17 cellular contexts compared by ENCODE assay signal in the genomic region with DNA sequence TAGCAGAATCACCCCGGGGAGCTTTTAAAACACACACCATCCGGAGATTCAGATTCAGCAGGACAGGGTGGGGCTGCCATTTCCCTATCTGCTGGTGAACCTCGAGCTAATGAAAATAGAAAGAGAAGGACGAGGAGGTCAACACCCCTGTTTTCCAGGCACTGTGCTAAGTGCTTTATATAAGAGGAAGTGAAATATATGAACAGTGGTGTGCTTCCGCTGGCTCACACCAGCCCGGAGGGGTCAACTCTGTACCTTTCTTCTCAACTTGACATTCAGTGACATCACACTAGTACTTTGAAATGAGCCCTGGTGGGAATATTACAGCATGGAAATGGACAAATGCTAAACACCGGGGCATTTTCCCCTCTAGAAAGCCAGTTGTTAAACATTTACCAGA.
DNase-seq lines count a peak whose midpoint lies in the region; ATAC-seq and TF ChIP-seq lines count a peak whose summit lies in the region.
"Had no signal": no experiment of that assay in that cellular context is flagged by ENCODE, and none has a peak within 500 bp of the region (broad histone marks: within the 10 kb centered on the region; RNA-seq: fewer than 3 reads in every experiment).

No MANE protein-coding gene starts in this region.

- H3K4me3 ChIP-seq in right lobe of liver (no peak overlapping the region), dorsolateral prefrontal cortex (no peak overlapping the region), trophoblast cell (ENCODE audit: low read depth, low read length) (no peak overlapping the region)
- H3K4me3 ChIP-seq: cardiac muscle cell had no signal

- no peaks in the 10 kb centered on the region for H3K79me1 ChIP-seq in trophoblast cell (ENCODE audit: low read length)

- no peak overlapping the region for H2AFZ ChIP-seq in trophoblast cell (ENCODE audit: insufficient read depth, low read length, poor library complexity)

- no peak overlapping the region for H2BK5ac ChIP-seq in trophoblast cell (ENCODE audit: low read depth, low read length, poor library complexity)

- H3K27ac ChIP-seq in right lobe of liver, result no peak overlapping the region
- H3K27ac ChIP-seq in dorsolateral prefrontal cortex, result no peak overlapping the region
- no peak overlapping the region for H3K27ac ChIP-seq in trophoblast cell (ENCODE audit: low read depth, low read length)
- H3K27ac ChIP-seq: C4-2B, cardiac muscle cell had no signal

- no peak overlapping the region for H2BK12ac ChIP-seq in trophoblast cell (ENCODE audit: low read length)

- TF ChIP-seq POLR2A in right lobe of liver (IDR thresholded peaks at IDR 0.05), result no peak

- intact Hi-C loops in right lobe of liver (cut with DNase I), result no loop called here
- intact Hi-C loops in dorsolateral prefrontal cortex (cut with DNase I), result no loop called here

- H3K4me1 ChIP-seq in right lobe of liver (no peaks in the 10 kb centered on the region), trophoblast cell (ENCODE audit: control insufficient read depth in 1 of 2, insufficient read depth in 2 of 2, low read length in 2 of 2) (no peaks in the 10 kb centered on the region)

- no peak overlapping the region for H4K91ac ChIP-seq in trophoblast cell (ENCODE audit: low read depth, low read length)

- H3K18ac ChIP-seq in trophoblast cell (ENCODE audit: low read length), result no peak overlapping the region

- no peak overlapping the region for H3K4me2 ChIP-seq in trophoblast cell (ENCODE audit: low read length)

- H2BK120ac ChIP-seq in trophoblast cell (ENCODE audit: insufficient read depth, low read length, poor library complexity), result no peak overlapping the region

- H4K8ac ChIP-seq in trophoblast cell (ENCODE audit: low read depth, low read length), result no peak overlapping the region

- DNase-seq in right lobe of liver (no peak), dorsolateral prefrontal cortex (no peak), EL (no peak), trophoblast cell (no peak), superior temporal gyrus (ENCODE audit: extremely low spot score) (no peak)
- DNase-seq: activated CD4-positive, alpha-beta T cell treated with anti-CD3 and anti-CD28 coated beads for 4 hours; activated effector memory CD4-positive, alpha-beta T cell treated with anti-CD3 and anti-CD28 coated beads, Interleukin-2, amount 50 U/mL, for 16 hours; hypothalamus; NCI-H1105 treated with DMSO at 0.1 percent for 48 hours; NCI-H82; occipital lobe; SW 1271 had no signal

- no peaks in the 10 kb centered on the region for H3K36me3 ChIP-seq in right lobe of liver
- H3K36me3 ChIP-seq in trophoblast cell (ENCODE audit: control insufficient read depth in 1 of 2, insufficient read depth in 2 of 2, low read length in 2 of 2), result no peaks in the 10 kb centered on the region
- H3K36me3 ChIP-seq: cardiac muscle cell had no signal

- no peaks in the 10 kb centered on the region for H3K27me3 ChIP-seq in right lobe of liver
- no peaks in the 10 kb centered on the region for H3K27me3 ChIP-seq in dorsolateral prefrontal cortex
- no peaks in the 10 kb centered on the region for H3K27me3 ChIP-seq in trophoblast cell (ENCODE audit: insufficient read depth, low read length)
- H3K27me3 ChIP-seq: cardiac muscle cell had no signal

- H4K12ac ChIP-seq in trophoblast cell (ENCODE audit: low read depth, low read length), result no peak overlapping the region

- no peak overlapping the region for H2AK5ac ChIP-seq in trophoblast cell (ENCODE audit: low read length)

- ATAC-seq in GM18907 (IDR thresholded peaks at IDR 0.05; ENCODE audit: unreplicated experiment) (peak; percentile 83), HG02642 (IDR thresholded peaks at IDR 0.05; ENCODE audit: poor library complexity, unreplicated experiment) (peak; percentile 67), HG03558 (IDR thresholded peaks at IDR 0.05; ENCODE audit: extremely low read depth, unreplicated experiment) (peak; percentile 67), right lobe of liver (peak in 3 of 4 donors; percentile 57 to 74 (median 66))

- no peak overlapping the region for H3K4ac ChIP-seq in trophoblast cell (ENCODE audit: low read depth, low read length)

- H3K9me3 ChIP-seq in right lobe of liver (no peaks in the 10 kb centered on the region), trophoblast cell (ENCODE audit: insufficient read depth, low read depth, low read length) (peaks cover 2% of the 10 kb centered on the region)

- no peak overlapping the region for H3K9ac ChIP-seq in trophoblast cell (ENCODE audit: low read length)

- H3K79me2 ChIP-seq in trophoblast cell (ENCODE audit: control insufficient read depth, insufficient read depth, low read length, poor library complexity), result no peaks in the 10 kb centered on the region

- H3K23ac ChIP-seq in trophoblast cell (ENCODE audit: low read length), result no peak overlapping the region

- WGBS in right lobe of liver (ENCODE audit: insufficient coverage, low coverage, low lambda C conversion rate, missing lambda C conversion rate), result 47% methylated on average over 6 of the region's 7 CpGs
- no CpG with 5 or more reads among the region's 7 CpGs for WGBS in trophoblast cell (ENCODE audit: extremely low coverage, insufficient coverage, insufficient read length)

- no peak for TF ChIP-seq CTCF in right lobe of liver (IDR thresholded peaks at IDR 0.05)
- no peak for TF ChIP-seq CTCF in dorsolateral prefrontal cortex (IDR thresholded peaks at IDR 0.05 in 54 of 56, conservative IDR thresholded peaks at IDR 0.05 in 2 of 56; ENCODE audit: low read depth in 1 of 56, partially characterized antibody in 56 of 56)

- H3K14ac ChIP-seq in trophoblast cell (ENCODE audit: low read length), result no peak overlapping the region
